ENCODE assay signal across 14 cellular contexts in genomic region chr19:39112338-39112890, GRCh38. TPM values are rescaled to one million over a fixed set of nuclear protein-coding genes. Genes with fewer than 3 reads are reported as not detected.
A peak's percentile ranks its signal among the peaks of the same experiment; 100 is the strongest.
DNase-seq lines count a peak whose midpoint lies in the region; ATAC-seq, FAIRE-seq and TF ChIP-seq lines count a peak whose summit lies in the region.
"Had no signal": no experiment of that assay in that cellular context is flagged by ENCODE, and none has a peak within 500 bp of the region (broad histone marks: within the 10 kb centered on the region; RNA-seq: fewer than 3 reads in every experiment).

No MANE protein-coding gene starts in this region.

- in situ Hi-C loops in Panc1 (cut with HindIII; ENCODE audit: low pct_unique_long_range_greater_than_20kb, low sequenced_read_pairs) = loop anchor here (10.0 kb wide), 2 partner anchors 48 to 62 kb away; no protein-coding TSS in a partner anchor

- H3K4ac ChIP-seq in H1 (replicated peaks; ENCODE audit: insufficient read length, low read depth, low read length) = no peak overlapping the region

- TF ChIP-seq POLR2A in H1 (IDR thresholded peaks at IDR 0.05; ENCODE audit: control extremely low read depth in 1 of 2, low read depth in 2 of 2, low read length in 2 of 2) (no peak), uterus (IDR thresholded peaks at IDR 0.05) (no peak)

- no peaks in the 10 kb centered on the region for H3K79me2 ChIP-seq in H1 (ENCODE audit: control insufficient read depth in 1 of 2, insufficient read depth in 2 of 2, low read length in 2 of 2)

- no peak overlapping the region for H2BK5ac ChIP-seq in H1 (ENCODE audit: low read depth, low read length)

- no peak overlapping the region for H2BK20ac ChIP-seq in H1 (ENCODE audit: low read length)

- H3K4me3 ChIP-seq in Panc1 (ENCODE audit: low read depth in 2 of 2, low read length in 2 of 2) (no peak overlapping the region), H1 (ENCODE audit: extremely low read depth in 1 of 4, insufficient read depth in 2 of 4, low read depth in 3 of 4, low read length in 4 of 4) (no peak overlapping the region), uterus (no peak overlapping the region)

- no peaks in the 10 kb centered on the region for H3K23me2 ChIP-seq in H1 (ENCODE audit: low read depth, low read length)

- TF ChIP-seq EP300 in H1 (IDR thresholded peaks at IDR 0.05; ENCODE audit: borderline replicate concordance in 1 of 2, low read depth in 2 of 2, low read length in 2 of 2) = no peak

- CTCF ChIA-PET in Panc1 (lab: Charles Lee) = interaction anchor here (0.5 to 1.4 kb wide), 4 partner anchors 10 to 136 kb away, joined by 3 to 5 read pairs (median 4); no protein-coding TSS in a partner anchor
- CTCF ChIA-PET in H1 (lab: Charles Lee; ENCODE audit: partially characterized antibody) = interaction anchor here (1.0 to 5.8 kb wide), 12 partner anchors 10 to 215 kb away, joined by 3 to 53 read pairs (median 6); partner anchors contain the start of gene NCCRP1

- no peak overlapping the region for H3K18ac ChIP-seq in H1 (ENCODE audit: extremely low read depth, low read length)

- POLR2A ChIA-PET in Panc1 (lab: Charles Lee) (interaction anchor here (0.6 to 0.9 kb wide), 3 partner anchors 66 to 218 kb away, joined by 3 to 10 read pairs (median 4); no protein-coding TSS in a partner anchor), H1 (lab: Charles Lee; ENCODE audit: partially characterized antibody) (no interaction called here)

- DNase-seq in Daoy (ENCODE audit: low read depth) (peak; percentile 73), Panc1 (ENCODE audit: low read depth, low spot score) (peak; percentile 96), H1 (ENCODE audit: low read depth in 1 of 2, low spot score in 2 of 2) (no peak), nephron progenitor cell (no peak), DMS79 (lab: John Stamatoyannopoulos, UW) (no peak), uterus (no peak), Right ventricle myocardium inferior (ENCODE audit: missing footprints) (no peak), NCI-H146 (lab: John Stamatoyannopoulos, UW) (no peak)
- DNase-seq: activated gamma-delta T cell treated with Interleukin-2 at 50 U/mL for 16 hours, hippocampal formation, T-helper 9 cell had no signal

- H3K9me3 Mint-ChIP-seq in nephron progenitor cell = no peaks in the 10 kb centered on the region
- H3K9me3 Mint-ChIP-seq: memory B cell had no signal

- H3K27me3 ChIP-seq in Panc1 (ENCODE audit: control insufficient read depth, insufficient read depth, low read length) (no peaks in the 10 kb centered on the region), H1 (replicated peaks in 1 of 4; ENCODE audit: control insufficient read depth in 3 of 4, extremely low read depth in 1 of 4, insufficient read depth in 3 of 4, low read length in 3 of 4) (no peaks in the 10 kb centered on the region; a peak in 1 of 7 replicates), uterus (peaks cover 0 to 4% of the 10 kb centered on the region in 2 donors)

- 0 out of 2 replicates have a peak overlapping the region, but pooled peaks have one; percentile 21 for H4K8ac ChIP-seq in H1 (ENCODE audit: extremely low read depth, insufficient read depth, low read length)

- H3K27ac ChIP-seq in Panc1 (ENCODE audit: low read length) (peak overlapping the region; percentile 52), H1 (ENCODE audit: low read depth, low read length) (no peak overlapping the region), uterus (no peak overlapping the region)
- H3K27ac ChIP-seq: HL-60 had no signal

- no peak overlapping the region for H3K4me2 ChIP-seq in H1 (ENCODE audit: insufficient read depth in 1 of 2, low read depth in 2 of 2, low read length in 2 of 2)

- BruUV-seq in Panc1 (replicated peaks; lab: Mats Ljungman, UMichigan) = no TSS peak

- peak; percentile 60 for ATAC-seq in Panc1
- ATAC-seq in Right ventricle myocardium inferior = no peak

- H3K27ac Mint-ChIP-seq in nephron progenitor cell = peak overlapping the region; percentile 48
- H3K27ac Mint-ChIP-seq: memory B cell had no signal

- no peak for FAIRE-seq in H1 (lab: Jason Lieb, UNC)

- intact Hi-C loops in Panc1 (cut with micrococcal nuclease; ENCODE audit: unreplicated experiment) (no loop called here), uterus (cut with DNase I; ENCODE audit: low total_unique reads) (loop anchor here (5.0 kb wide), 1 partner anchor 215 kb away; no protein-coding TSS in a partner anchor), Right ventricle myocardium inferior (cut with DNase I) (no loop called here)

- no peak overlapping the region for H3K14ac ChIP-seq in H1 (ENCODE audit: insufficient read length)

- peak overlapping the region; percentile 46 for H4K91ac ChIP-seq in H1 (replicated peaks; ENCODE audit: insufficient read length, low read length)

- H3K4me1 ChIP-seq in Panc1 (ENCODE audit: control insufficient read depth, insufficient read depth, low read length) (peaks cover 9% of the 10 kb centered on the region), H1 (replicated peaks in 1 of 4; ENCODE audit: control insufficient read depth in 3 of 4, insufficient read depth in 4 of 4, low read length in 3 of 4) (peaks cover 0 to 5% (median 0%) of the 10 kb centered on the region in 4 experiments; a peak in 3 of 7 replicates), uterus (no peaks in the 10 kb centered on the region)

- no peak overlapping the region for H2BK12ac ChIP-seq in H1 (ENCODE audit: low read depth, low read length)

- H3K23ac ChIP-seq in H1 (ENCODE audit: insufficient read length) = no peak overlapping the region

- H3K4me1 Mint-ChIP-seq in nephron progenitor cell = peaks cover 7% of the 10 kb centered on the region
- H3K4me1 Mint-ChIP-seq: memory B cell had no signal

- H3K36me3 ChIP-seq in Panc1 (ENCODE audit: control insufficient read depth, insufficient read depth, low read length) (no peaks in the 10 kb centered on the region), H1 (ENCODE audit: control insufficient read depth in 2 of 4, insufficient read depth in 4 of 4, low read length in 3 of 4) (no peaks in the 10 kb centered on the region), uterus (no peaks in the 10 kb centered on the region)

- no peak overlapping the region for H3K4me3 Mint-ChIP-seq in nephron progenitor cell
- H3K4me3 Mint-ChIP-seq: memory B cell had no signal

- H3K27me3 Mint-ChIP-seq in nephron progenitor cell (ENCODE audit: low read depth, poor library complexity) = peaks cover 28% of the 10 kb centered on the region

- no peaks in the 10 kb centered on the region for H3K79me1 ChIP-seq in H1 (ENCODE audit: low read depth, low read length)

- no peak for TF ChIP-seq CTCF in Panc1 (IDR thresholded peaks at IDR 0.05)
- no peak for TF ChIP-seq CTCF in H1 (IDR thresholded peaks at IDR 0.05; ENCODE audit: control extremely low read depth in 1 of 3, insufficient read depth in 1 of 3, low read depth in 1 of 3, low read length in 3 of 3)
- TF ChIP-seq CTCF in nephron progenitor cell (IDR thresholded peaks at IDR 0.05) = no peak
- no peak for TF ChIP-seq CTCF in uterus (IDR thresholded peaks at IDR 0.05)

- no peak overlapping the region; the same call in 1 of the 2 replicates for H2AFZ ChIP-seq in H1 (ENCODE audit: low read length)

- no peak overlapping the region for H2AK5ac ChIP-seq in H1 (ENCODE audit: low read depth, low read length)

- no peak overlapping the region for H3K9ac ChIP-seq in H1 (replicated peaks in 1 of 4; ENCODE audit: extremely low read depth in 1 of 4, low read depth in 3 of 4, low read length in 3 of 4)

- H3K9me3 ChIP-seq in Panc1 (ENCODE audit: control insufficient read depth, insufficient read depth, low read depth, low read length) (no peaks in the 10 kb centered on the region), H1 (ENCODE audit: insufficient read depth in 2 of 2, low read depth in 1 of 2, low read length in 1 of 2) (no peaks in the 10 kb centered on the region), uterus (no peaks in the 10 kb centered on the region)

- no peaks in the 10 kb centered on the region for H3K36me3 Mint-ChIP-seq in nephron progenitor cell (ENCODE audit: low read depth)
- H3K36me3 Mint-ChIP-seq: memory B cell had no signal

- peak overlapping the region; percentile 40; the same call in 1 of the 2 replicates for H2BK15ac ChIP-seq in H1 (ENCODE audit: low read length)

- no peak for TF ChIP-seq RAD21 in H1 (IDR thresholded peaks at IDR 0.05 in 1 of 2, conservative IDR thresholded peaks at IDR 0.05 in 1 of 2; ENCODE audit: low read depth in 2 of 2, low read length in 2 of 2)

- H3K56ac ChIP-seq in H1 (replicated peaks; ENCODE audit: insufficient read length, low read depth, low read length) = no peak overlapping the region

- no peaks in the 10 kb centered on the region for H4K20me1 ChIP-seq in H1 (replicated peaks in 1 of 2; ENCODE audit: control insufficient read depth in 1 of 2, insufficient read depth in 2 of 2, low read length in 2 of 2)

- no peak overlapping the region for H4K5ac ChIP-seq in H1 (ENCODE audit: insufficient read length, low read depth, low read length)

- WGBS in H1 (ENCODE audit: extremely low coverage in 1 of 2, insufficient coverage in 1 of 2, insufficient read length in 1 of 2, insufficient replicate concordance in 2 of 2, low coverage in 1 of 2, low lambda C conversion rate in 2 of 2, missing lambda C conversion rate in 1 of 2), 2 experiments = 89% methylated on average over 13 of the region's 15 CpGs; no CpG with 5 or more reads in 1 of the 2 experiments

- no peak overlapping the region for H2BK120ac ChIP-seq in H1 (replicated peaks; ENCODE audit: low read depth, low read length)

RNA-seq across cellular contexts. Expression of gene PAK4, which starts 13.2 kb away (rescaled TPM):
- total RNA-seq in Daoy (2014; rRNA removed; shearing (Covaris generic)) = 4.2 and 9.8 TPM in 2 replicates
- 311 TPM for total RNA-seq in Panc1 (2021; ENCODE audit: unreplicated experiment)
- polyA plus RNA-seq in Panc1 (2012; ENCODE audit: insufficient read length) = 362 TPM
- total RNA-seq in H1 (2021; fragmentation: NEBNext Ultra II Directional; extraction: Animal tissue kit (Norgen Biotek cat#: 25700)) = 64.4 and 67.6 TPM in 2 replicates
- polyA plus RNA-seq in H1 (2011; rRNA removed) = 50.7 and 107 TPM in 2 replicates
- polyA plus RNA-seq in H1 (2011; cell fraction: cytosol; rRNA removed) = 55.5 TPM
- polyA plus RNA-seq in H1 (2011; cell fraction: nucleus; rRNA removed) = 89.7 TPM
- polyA plus RNA-seq in H1 (2012, experiment 1 of 2) = 40.5 to 57.3 TPM (median 53.1 TPM) in 4 replicates
- polyA plus RNA-seq in H1 (2012, experiment 2 of 2) = 64.2 TPM
- polyA plus RNA-seq in H1 (2013, experiment 1 of 2) = 47.5 TPM
- polyA plus RNA-seq in H1 (2013, experiment 2 of 2) = 47.5 TPM
- polyA minus RNA-seq in H1 (2011; rRNA and poly(A)+ RNA removed) = 17.7 and 25.9 TPM in 2 replicates
- polyA minus RNA-seq in H1 (2011; cell fraction: cytosol; rRNA and poly(A)+ RNA removed) = 39.9 TPM
- 22.8 TPM for polyA minus RNA-seq in H1 (2011; cell fraction: nucleus; rRNA and poly(A)+ RNA removed)
- total RNA-seq in uterus = 10 to 100 TPM in 3 of 4 donors, under 1 TPM in 1; 0.26 to 57.4 (median 24.3) TPM
- total RNA-seq in Right ventricle myocardium inferior = 16.2 TPM

RNA-seq across cellular contexts. Expression of gene ACP7, which starts 28.2 kb away (rescaled TPM):
- total RNA-seq in Daoy (2014; rRNA removed; shearing (Covaris generic)) = 0.57 TPM in 1 of 2 replicates, not detected in the other
- total RNA-seq in Panc1 (2021; ENCODE audit: unreplicated experiment) = 10.3 TPM
- polyA plus RNA-seq in Panc1 (2012; ENCODE audit: insufficient read length) = 8.1 TPM
- total RNA-seq in H1 (2021; fragmentation: NEBNext Ultra II Directional; extraction: Animal tissue kit (Norgen Biotek cat#: 25700)) = 0.50 and 0.98 TPM in 2 replicates
- 0.27 and 0.58 TPM in 2 replicates for polyA plus RNA-seq in H1 (2011; rRNA removed)
- polyA plus RNA-seq in H1 (2011; cell fraction: cytosol; rRNA removed) = 0.36 TPM
- 0.83 TPM for polyA plus RNA-seq in H1 (2011; cell fraction: nucleus; rRNA removed)
- 0.55 to 0.78 TPM (median 0.67 TPM) in 4 replicates for polyA plus RNA-seq in H1 (2012, experiment 1 of 2)
- 0.45 TPM for polyA plus RNA-seq in H1 (2012, experiment 2 of 2)
- 0.30 TPM for polyA plus RNA-seq in H1 (2013, experiment 1 of 2)
- polyA plus RNA-seq in H1 (2013, experiment 2 of 2) = 0.29 TPM
- polyA minus RNA-seq in H1 (2011; rRNA and poly(A)+ RNA removed) = 0.19 and 0.76 TPM in 2 replicates
- polyA minus RNA-seq in H1 (2011; cell fraction: cytosol; rRNA and poly(A)+ RNA removed) = not detected
- 0.70 TPM for polyA minus RNA-seq in H1 (2011; cell fraction: nucleus; rRNA and poly(A)+ RNA removed)
- total RNA-seq in uterus = under 1 TPM in 1 of 4 donors, not detected in 3; 0.55 TPM
- not detected for total RNA-seq in Right ventricle myocardium inferior
- total RNA-seq: activated CD8-positive, alpha-beta memory T cell treated with anti-CD3 and anti-CD28 coated beads for 36 hours had no signal

Comparison
In these comparisons a context has a peak if more than half of its experiments do, and no peak if none do; other contexts are left out.
1. DNase-seq: peak in Daoy (single experiment) and Panc1 (single experiment); none in H1 (0 of 2), nephron progenitor cell (single experiment), DMS79 (single experiment), uterus (0 of 2), Right ventricle myocardium inferior (single experiment) and NCI-H146 (single experiment).